ENCODE assay signal across 16 cellular contexts in genomic region chr2:168748461-168748860, GRCh38. TPM values are rescaled to one million over a fixed set of nuclear protein-coding genes. Genes with fewer than 3 reads are reported as not detected.
"Had no signal": no experiment of that assay in that cellular context is flagged by ENCODE, and none has a peak within 500 bp of the region (broad histone marks: within the 10 kb centered on the region; RNA-seq: fewer than 3 reads in every experiment).

No MANE protein-coding gene starts in this region.

- H3K27ac ChIP-seq: epithelial cell of prostate, heart right ventricle, lower lobe of right lung, neutrophil, tibial artery had no signal

- H3K4me3 ChIP-seq: heart right ventricle, lower lobe of right lung, tibial artery had no signal

- H3K36me3 Mint-ChIP-seq: stimulated activated effector memory CD8-positive, alpha-beta T cell treated with anti-CD3 and anti-CD28 coated beads, Interleukin-12 subunit alpha, Interleukin-12 subunit beta, amount 100 ng/mL, for 72 hours; WTC11 had no signal

- H3K27ac Mint-ChIP-seq: activated CD8-positive, alpha-beta T cell treated with anti-CD3 and anti-CD28 coated beads for 36 hours; stimulated activated effector memory CD8-positive, alpha-beta T cell treated with anti-CD3 and anti-CD28 coated beads, Interleukin-12 subunit alpha, Interleukin-12 subunit beta, amount 100 ng/mL, for 72 hours; WTC11 had no signal

- H3K4me1 ChIP-seq: lower lobe of right lung had no signal

- H3K27me3 Mint-ChIP-seq: activated CD8-positive, alpha-beta T cell treated with anti-CD3 and anti-CD28 coated beads for 36 hours; activated naive CD8-positive, alpha-beta T cell had no signal

- H3K9me3 ChIP-seq: heart right ventricle, lower lobe of right lung, neutrophil, tibial artery had no signal

- H3K36me3 ChIP-seq: heart right ventricle, lower lobe of right lung, neutrophil, tibial artery had no signal

- H3K27me3 ChIP-seq: heart right ventricle, neutrophil, tibial artery had no signal

- ATAC-seq: activated CD8-positive, alpha-beta T cell treated with anti-CD3 and anti-CD28 coated beads for 36 hours; activated T-cell treated with anti-CD3 and anti-CD28 coated beads, Interleukin-2, amount 50 U/mL, for 4 hours; heart right ventricle; left colon; lower lobe of right lung; stimulated activated effector memory CD8-positive, alpha-beta T cell treated with anti-CD3 and anti-CD28 coated beads, Interleukin-12 subunit alpha, Interleukin-12 subunit beta, amount 100 ng/mL, for 72 hours had no signal

- H3K9me3 Mint-ChIP-seq: activated CD8-positive, alpha-beta T cell treated with anti-CD3 and anti-CD28 coated beads for 36 hours; activated T-cell treated with anti-CD3 and anti-CD28 coated beads, Interleukin-2, amount 50 U/mL, for 4 hours; stimulated activated effector memory CD8-positive, alpha-beta T cell treated with anti-CD3 and anti-CD28 coated beads, Interleukin-12 subunit alpha, Interleukin-12 subunit beta, amount 100 ng/mL, for 72 hours; WTC11 had no signal

- H3K4me3 Mint-ChIP-seq: activated CD8-positive, alpha-beta T cell treated with anti-CD3 and anti-CD28 coated beads for 36 hours; activated naive CD8-positive, alpha-beta T cell; activated T-cell treated with anti-CD3 and anti-CD28 coated beads, Interleukin-2, amount 50 U/mL, for 4 hours; stimulated activated effector memory CD8-positive, alpha-beta T cell treated with anti-CD3 and anti-CD28 coated beads, Interleukin-12 subunit alpha, Interleukin-12 subunit beta, amount 100 ng/mL, for 72 hours; WTC11 had no signal

- DNase-seq: activated CD4-positive, alpha-beta T cell treated with anti-CD3 and anti-CD28 coated beads for 48 hours; activated CD8-positive, alpha-beta T cell treated with anti-CD3 and anti-CD28 coated beads for 36 hours; activated effector memory CD4-positive, alpha-beta T cell treated with Interleukin-2 at 50 U/mL for 16 hours; activated T-cell treated with anti-CD3 and anti-CD28 coated beads, Interleukin-2, amount 50 U/mL, for 4 hours; cerebellar nuclear complex; foreskin melanocyte; heart right ventricle; left colon; lower lobe of right lung; tibial artery had no signal

RNA-seq across cellular contexts. Expression of gene NOSTRIN, which starts 54.0 kb away (rescaled TPM):
- total RNA-seq: activated CD8-positive, alpha-beta T cell treated with anti-CD3 and anti-CD28 coated beads for 36 hours; T-helper 2 cell treated with Interferon-gamma antibody and Interleukin-4, amounts not matched to agents 100 ng/mL and 5 ng/mL, for 36 hours had no signal
